ENCODE assay signal across 8 cellular contexts in genomic region chr17:40450175-40450574, GRCh38. TPM values are rescaled to one million over a fixed set of nuclear protein-coding genes. Genes with fewer than 3 reads are reported as not detected.
DNase-seq lines count a peak whose midpoint lies in the region; ATAC-seq, FAIRE-seq and TF ChIP-seq lines count a peak whose summit lies in the region.

No MANE protein-coding gene starts in this region.

- POLR2A ChIA-PET in K562 (lab: Yijun Ruan, JAX), result interaction anchor here (0.7 to 2.3 kb wide), 4 partner anchors 8 to 254 kb away, joined by 3 to 6 read pairs (median 4); no protein-coding TSS in a partner anchor

- no peak overlapping the region for H3K9ac ChIP-seq in K562 (ENCODE audit: insufficient read depth in 1 of 2, low read depth in 2 of 2, low read length in 2 of 2)

- H3K79me2 ChIP-seq in K562 (ENCODE audit: control insufficient read depth, insufficient read depth, low read length), result peaks cover 13% of the 10 kb centered on the region

- H4K20me1 ChIP-seq in K562 (replicated peaks; ENCODE audit: control insufficient read depth, insufficient read depth, low read length), result no peaks in the 10 kb centered on the region

- no peak overlapping the region for H2AFZ ChIP-seq in K562 (ENCODE audit: low read depth, low read length)

- in situ Hi-C loops in K562 (cut with MboI), result no loop called here

- peaks cover 2% of the 10 kb centered on the region for H3K36me3 Mint-ChIP-seq in T-helper 17 cell (ENCODE audit: low read depth)

- peak; percentile 80 for FAIRE-seq in K562 (lab: Jason Lieb, UNC)

- 27% methylated on average over 3 of the region's 3 CpGs for WGBS in K562 (ENCODE audit: insufficient coverage, low coverage, missing lambda C conversion rate)

- no peak for TF ChIP-seq POLR2A in K562 (conservative IDR thresholded peaks at IDR 0.05)

- H3K9me3 ChIP-seq in K562 (replicated peaks; ENCODE audit: control insufficient read depth, insufficient read depth, low read depth, low read length) (no peaks in the 10 kb centered on the region), mucosa of descending colon (no peaks in the 10 kb centered on the region), T-helper 17 cell (ENCODE audit: control insufficient read depth, low read length, poor library complexity, severe bottlenecking) (no peaks in the 10 kb centered on the region)

- H3K4me3 Mint-ChIP-seq in T-helper 17 cell, result no peak overlapping the region

- H3K4me1 Mint-ChIP-seq in T-helper 17 cell, result peaks cover 26% of the 10 kb centered on the region

- H3K36me3 ChIP-seq in K562 (ENCODE audit: control insufficient read depth, insufficient read depth, low read length) (peaks cover 23% of the 10 kb centered on the region; the same call in 2 of the 3 replicates), mucosa of descending colon (ENCODE audit: low read depth) (peaks cover 9% of the 10 kb centered on the region)

- H3K4me2 ChIP-seq in K562 (ENCODE audit: insufficient read depth, low read length), result no peak overlapping the region

- intact Hi-C loops in K562 (cut with micrococcal nuclease) (no loop called here), mucosa of descending colon (cut with DNase I, micrococcal nuclease) (no loop called here)

- no TSS peak for BruUV-seq in K562 (replicated peaks; lab: Mats Ljungman, UMichigan)

- no peaks in the 10 kb centered on the region for H3K9me1 ChIP-seq in K562 (ENCODE audit: control insufficient read depth, insufficient read depth, low read length)

- no peaks in the 10 kb centered on the region for H3K27me3 Mint-ChIP-seq in T-helper 17 cell

- no peak overlapping the region for H3K4me3 ChIP-seq in K562
- H3K4me3 ChIP-seq in mucosa of descending colon, result no peak overlapping the region

- H3K27ac Mint-ChIP-seq in T-helper 17 cell, result no peak overlapping the region

- peak; percentile 74 to 81 (median 74) for TF ChIP-seq CTCF in K562 (IDR thresholded peaks at IDR 0.05 in 2 of 3, conservative IDR thresholded peaks at IDR 0.05 in 1 of 3; ENCODE audit: insufficient read depth in 2 of 3, low read depth in 1 of 3, low read length in 3 of 3)
- TF ChIP-seq CTCF in mucosa of descending colon (IDR thresholded peaks at IDR 0.05), result peak; percentile 78

- H3K27me3 ChIP-seq in K562 (ENCODE audit: control insufficient read depth in 2 of 2, insufficient read depth in 2 of 2, low read length in 2 of 2), result no peaks in the 10 kb centered on the region

- peak; percentile 40 to 60; a peak in 3 of 4 replicates for TF ChIP-seq RAD21 in K562 (CRISPR knock-in tag; conservative IDR thresholded peaks at IDR 0.05 in 1 of 2, IDR thresholded peaks at IDR 0.05 in 1 of 2)

- ATAC-seq in K562 (peak; percentile 86), mucosa of descending colon (peak; percentile 39), GM18517 (IDR thresholded peaks at IDR 0.05; ENCODE audit: unreplicated experiment) (no peak), GM19328 (IDR thresholded peaks at IDR 0.05; ENCODE audit: unreplicated experiment) (no peak), T-helper 17 cell (no peak)

- no peak for TF ChIP-seq EP300 in K562 (IDR thresholded peaks at IDR 0.05; ENCODE audit: low read length)

- H3K27ac ChIP-seq in K562 (ENCODE audit: extremely low read depth, low read depth, low read length), result no peak overlapping the region

- CTCF ChIA-PET in K562 (lab: Yijun Ruan, JAX; ENCODE audit: low intra/inter-chr PET ratio), result interaction anchor here (0.7 to 1.7 kb wide), 3 partner anchors 51 to 110 kb away, joined by 3 to 5 read pairs (median 4); no protein-coding TSS in a partner anchor

- peaks cover 8 to 18% of the 10 kb centered on the region in 2 experiments for H3K4me1 ChIP-seq in K562 (replicated peaks in 1 of 2; ENCODE audit: control insufficient read depth in 2 of 2, insufficient read depth in 2 of 2, low read length in 2 of 2)
- peaks cover 60% of the 10 kb centered on the region for H3K4me1 ChIP-seq in mucosa of descending colon (ENCODE audit: low read depth)

- peak; percentile 6 to 16 for DNase-seq in NOMO-1 (lab: John Stamatoyannopoulos, UW; ENCODE audit: unreplicated experiment in 2 of 2)
- no peak for DNase-seq in NOMO-1 treated with dmso at 0.1 percent for 144 hours (lab: John Stamatoyannopoulos, UW; ENCODE audit: unreplicated experiment)
- DNase-seq in NCI-H69 (lab: John Stamatoyannopoulos, UW), result peak; percentile 64
- peak; percentile 65 to 80 (median 78) for DNase-seq in K562 (ENCODE audit: extremely low read depth in 1 of 4, low spot score in 3 of 4)
- DNase-seq in mucosa of descending colon, result peak in 2 of 3 donors; percentile 82 to 95
- no peak for DNase-seq in T-helper 17 cell

RNA-seq across cellular contexts. Expression of gene IGFBP4, which starts 6.9 kb away (rescaled TPM):
- 53.3 and 148 TPM in 2 replicates for total RNA-seq in K562 (2011; cell fraction: chromatin; rRNA removed; ENCODE audit: low replicate concordance)
- 159 and 208 TPM in 2 replicates for total RNA-seq in K562 (2011; cell fraction: nucleolus; rRNA removed)
- total RNA-seq in K562 (2011; cell fraction: nucleoplasm; rRNA removed), result 156 and 209 TPM in 2 replicates
- total RNA-seq in K562 (2014; rRNA removed) (17.8 and 18.6 TPM in 2 replicates), K562 (2014; rRNA removed; fragmentation: Illumina TruSeq; extraction: Trizol) (18.1 and 18.3 TPM in 2 replicates), K562 (2015; rRNA removed; fragmentation: Illumina TruSeq; extraction: Trizol) (12.0 and 12.6 TPM in 2 replicates), K562 (2021) (87.6 and 99.8 TPM in 2 replicates), mucosa of descending colon (100 to 1,000 TPM; 215 to 459 (median 244) TPM), T-helper 17 cell (1 to 10 TPM; 5.7 to 7.0 TPM)
- polyA plus RNA-seq in K562 (2011; rRNA removed) (47.2 and 98.1 TPM in 2 replicates), K562 (2014; fragmentation: Illumina TruSeq; extraction: Trizol) (46.6 and 64.4 TPM in 2 replicates), K562 (2014; fragmentation: Nextera tagmentation; extraction: Ambion mirVana) (10 to 100 TPM in 1 of 2 experiments, 1 to 10 TPM in 1; 8.8 to 10.8 TPM), K562 (2014; rRNA removed) (37.5 and 43.5 TPM in 2 replicates)
- 47.0 and 129 TPM in 2 replicates for polyA plus RNA-seq in K562 (2011; cell fraction: cytosol; rRNA removed)
- 23.9 and 76.5 TPM in 2 replicates for polyA plus RNA-seq in K562 (2011; cell fraction: nucleus; rRNA removed)
- polyA plus RNA-seq in K562 (2012), result 64.1 and 158 TPM in 2 replicates
- 39.8 and 98.7 TPM in 2 replicates for polyA minus RNA-seq in K562 (2011; rRNA and poly(A)+ RNA removed)
- polyA minus RNA-seq in K562 (2011; cell fraction: cytosol; rRNA and poly(A)+ RNA removed), result 51.3 and 106 TPM in 2 replicates
- 11.2 and 17.0 TPM in 2 replicates for polyA minus RNA-seq in K562 (2011; cell fraction: nucleus; rRNA and poly(A)+ RNA removed)

RNA-seq across cellular contexts. Expression of gene TOP2A, which starts 32.5 kb away (rescaled TPM):
- 65.1 and 280 TPM in 2 replicates for total RNA-seq in K562 (2011; cell fraction: chromatin; rRNA removed; ENCODE audit: low replicate concordance)
- 39.0 and 56.5 TPM in 2 replicates for total RNA-seq in K562 (2011; cell fraction: nucleolus; rRNA removed)
- total RNA-seq in K562 (2011; cell fraction: nucleoplasm; rRNA removed), result 105 and 126 TPM in 2 replicates
- total RNA-seq in K562 (2014; rRNA removed) (131 and 133 TPM in 2 replicates), K562 (2014; rRNA removed; fragmentation: Illumina TruSeq; extraction: Trizol) (335 and 375 TPM in 2 replicates), K562 (2015; rRNA removed; fragmentation: Illumina TruSeq; extraction: Trizol) (257 and 281 TPM in 2 replicates), K562 (2021) (266 and 282 TPM in 2 replicates), mucosa of descending colon (10 to 100 TPM in 2 of 3 donors, 1 to 10 TPM in 1; 6.9 to 50.1 (median 11.4) TPM), T-helper 17 cell (1 to 10 TPM; 4.1 to 6.4 TPM)
- polyA plus RNA-seq in K562 (2011; rRNA removed) (150 and 347 TPM in 2 replicates), K562 (2014; fragmentation: Illumina TruSeq; extraction: Trizol) (204 and 233 TPM in 2 replicates), K562 (2014; fragmentation: Nextera tagmentation; extraction: Ambion mirVana) (100 to 1,000 TPM; 175 to 259 TPM), K562 (2014; rRNA removed) (163 and 185 TPM in 2 replicates)
- polyA plus RNA-seq in K562 (2011; cell fraction: cytosol; rRNA removed), result 39.7 and 72.0 TPM in 2 replicates
- 94.7 and 101 TPM in 2 replicates for polyA plus RNA-seq in K562 (2011; cell fraction: nucleus; rRNA removed)
- 250 and 293 TPM in 2 replicates for polyA plus RNA-seq in K562 (2012)
- polyA minus RNA-seq in K562 (2011; rRNA and poly(A)+ RNA removed), result 222 and 350 TPM in 2 replicates
- 60.8 and 128 TPM in 2 replicates for polyA minus RNA-seq in K562 (2011; cell fraction: cytosol; rRNA and poly(A)+ RNA removed)
- polyA minus RNA-seq in K562 (2011; cell fraction: nucleus; rRNA and poly(A)+ RNA removed), result 61.9 and 96.7 TPM in 2 replicates

RNA-seq across cellular contexts. Expression of gene TNS4, which starts 51.2 kb away (rescaled TPM):
- total RNA-seq in K562 (2011; cell fraction: chromatin; rRNA removed; ENCODE audit: low replicate concordance), result 2.1 and 5.8 TPM in 2 replicates
- total RNA-seq in K562 (2011; cell fraction: nucleolus; rRNA removed), result 1.4 and 1.7 TPM in 2 replicates
- total RNA-seq in K562 (2011; cell fraction: nucleoplasm; rRNA removed), result 2.7 and 2.8 TPM in 2 replicates
- 0.18 and 0.24 TPM in 2 replicates for total RNA-seq in K562 (2014; rRNA removed)
- total RNA-seq in K562 (2014; rRNA removed; fragmentation: Illumina TruSeq; extraction: Trizol), result 0.06 and 0.11 TPM in 2 replicates
- not detected in 2 replicates for total RNA-seq in K562 (2015; rRNA removed; fragmentation: Illumina TruSeq; extraction: Trizol)
- total RNA-seq in K562 (2021), result 0.73 and 0.78 TPM in 2 replicates
- 0.15 and 0.53 TPM in 2 replicates for polyA plus RNA-seq in K562 (2011; rRNA removed)
- polyA plus RNA-seq in K562 (2011; cell fraction: cytosol; rRNA removed), result 0.09 and 0.89 TPM in 2 replicates
- 0.38 and 4.1 TPM in 2 replicates for polyA plus RNA-seq in K562 (2011; cell fraction: nucleus; rRNA removed)
- polyA plus RNA-seq in K562 (2012), result 0.49 and 1.4 TPM in 2 replicates
- 0.54 and 0.61 TPM in 2 replicates for polyA plus RNA-seq in K562 (2014; fragmentation: Illumina TruSeq; extraction: Trizol)
- under 1 TPM; 0.04 to 0.07 TPM for polyA plus RNA-seq in K562 (2014; fragmentation: Nextera tagmentation; extraction: Ambion mirVana)
- 0.29 and 0.40 TPM in 2 replicates for polyA plus RNA-seq in K562 (2014; rRNA removed)
- polyA minus RNA-seq in K562 (2011; rRNA and poly(A)+ RNA removed), result 1.1 TPM in 1 of 2 replicates, not detected in the other
- polyA minus RNA-seq in K562 (2011; cell fraction: cytosol; rRNA and poly(A)+ RNA removed), result 1.1 TPM in 1 of 2 replicates, not detected in the other
- 0.22 and 2.7 TPM in 2 replicates for polyA minus RNA-seq in K562 (2011; cell fraction: nucleus; rRNA and poly(A)+ RNA removed)
- total RNA-seq in mucosa of descending colon, result 10 to 100 TPM in 1 of 3 donors, 1 to 10 TPM in 2; 3.0 to 13.1 (median 3.3) TPM
- total RNA-seq in T-helper 17 cell, result 1 to 10 TPM in 1 of 2 donors, under 1 TPM in 1; 0.77 to 1.7 TPM

Comparison
In these comparisons a context has a peak if more than half of its experiments do, and no peak if none do; other contexts are left out.
1. DNase-seq: peak in NOMO-1 (2 of 2), NCI-H69 (single experiment), K562 (4 of 4) and mucosa of descending colon (2 of 3); none in NOMO-1 treated with dmso at 0.1 percent for 144 hours (single experiment) and T-helper 17 cell (0 of 3).
2. ATAC-seq: peak in K562 (single experiment) and mucosa of descending colon (single experiment); none in GM18517 (single experiment), GM19328 (single experiment) and T-helper 17 cell (single experiment).